20 cellular contexts compared by ENCODE assay signal in genomic region chr2:2256011-2256410, GRCh38.
DNase-seq lines count a peak whose midpoint lies in the region; ATAC-seq, FAIRE-seq and TF ChIP-seq lines count a peak whose summit lies in the region.
"Had no signal": no experiment of that assay in that cellular context is flagged by ENCODE, and none has a peak within 500 bp of the region (broad histone marks: within the 10 kb centered on the region; RNA-seq: fewer than 3 reads in every experiment).

No MANE protein-coding gene starts in this region.

- FAIRE-seq in HTR-8/SVneo (lab: Jason Lieb, UNC), result no peak
- FAIRE-seq: A549, D721Med, G401.6, GM12891, GM19239 had no signal

- intact Hi-C loops in cardiac septum (cut with DNase I), result no loop called here
- intact Hi-C loops in left ventricle myocardium superior (cut with micrococcal nuclease), result no loop called here

- H3K36me3 Mint-ChIP-seq in osteocyte (ENCODE audit: unreplicated experiment), result no peaks in the 10 kb centered on the region
- H3K36me3 Mint-ChIP-seq: CD8-positive, alpha-beta T cell had no signal

- DNase-seq in cardiac septum (ENCODE audit: low spot score) (peak; percentile 35), left ventricle myocardium superior (no peak), mesenteric fat pad (ENCODE audit: low spot score) (peak; percentile 43), osteocyte (ENCODE audit: extremely low spot score, unreplicated experiment) (peak; percentile 71), HTR-8/SVneo (ENCODE audit: insufficient read length, low spot score) (no peak)
- DNase-seq: AML-193; Caco-2; Calu3; CD4-positive, alpha-beta T cell; CD8-positive, alpha-beta T cell; DMS79 treated with DMSO at 0.1 percent for 48 hours; GF-D8 had no signal

- ATAC-seq in left ventricle myocardium superior (no peak), HG03196 (IDR thresholded peaks at IDR 0.05; ENCODE audit: unreplicated experiment) (no peak), HG03442 (IDR thresholded peaks at IDR 0.05; ENCODE audit: unreplicated experiment) (no peak)
- ATAC-seq: A549; CD8-positive, alpha-beta T cell had no signal

- TF ChIP-seq CTCF in osteocyte (IDR thresholded peaks at IDR 0.05), result no peak

- H3K27ac Mint-ChIP-seq in osteocyte (ENCODE audit: unreplicated experiment), result no peak overlapping the region
- H3K27ac Mint-ChIP-seq: B cell; CD4-positive, alpha-beta T cell; CD8-positive, alpha-beta T cell had no signal

- no peak overlapping the region for H3K4me3 Mint-ChIP-seq in osteocyte (ENCODE audit: unreplicated experiment)
- H3K4me3 Mint-ChIP-seq: B cell; CD4-positive, alpha-beta T cell; CD8-positive, alpha-beta T cell had no signal

- H3K27me3 Mint-ChIP-seq in osteocyte (ENCODE audit: unreplicated experiment), result no peaks in the 10 kb centered on the region
- H3K27me3 Mint-ChIP-seq: B cell had no signal

- H3K9me3 Mint-ChIP-seq in osteocyte (ENCODE audit: unreplicated experiment), result no peaks in the 10 kb centered on the region

- H3K4me1 Mint-ChIP-seq in osteocyte (ENCODE audit: unreplicated experiment), result no peaks in the 10 kb centered on the region
- H3K4me1 Mint-ChIP-seq: B cell had no signal

Comparison
In these comparisons a context has a peak if more than half of its experiments do, and no peak if none do; other contexts are left out.
1. DNase-seq: peak in cardiac septum (single experiment), mesenteric fat pad (single experiment) and osteocyte (single experiment); none in left ventricle myocardium superior (single experiment) and HTR-8/SVneo (single experiment).